Comparison of ENCODE assay signal across 8 cellular contexts in genomic region chr9:127876764-127877562, GRCh38. TPM values are rescaled to one million over a fixed set of nuclear protein-coding genes. Genes with fewer than 3 reads are reported as not detected.
DNase-seq lines count a peak whose midpoint lies in the region; ATAC-seq, FAIRE-seq and TF ChIP-seq lines count a peak whose summit lies in the region.

No MANE protein-coding gene starts in this region.

- H3K9me3 ChIP-seq in MM.1S (replicated peaks; ENCODE audit: insufficient read depth, low read length): no peaks in the 10 kb centered on the region
- no peaks in the 10 kb centered on the region for H3K9me3 ChIP-seq in endothelial cell of umbilical vein (replicated peaks; ENCODE audit: control insufficient read depth, insufficient read depth, low read length)
- no peaks in the 10 kb centered on the region for H3K9me3 ChIP-seq in muscle layer of colon (ENCODE audit: low read length)

- no peaks in the 10 kb centered on the region for H3K4me1 ChIP-seq in MM.1S (ENCODE audit: low read length)
- H3K4me1 ChIP-seq in endothelial cell of umbilical vein (ENCODE audit: control insufficient read depth, extremely low read depth, insufficient read depth, low read length): peaks cover 14% of the 10 kb centered on the region
- H3K4me1 ChIP-seq in muscle layer of colon (ENCODE audit: insufficient read depth, low read length): peaks cover 50% of the 10 kb centered on the region

- CTCF ChIA-PET in endothelial cell of umbilical vein (lab: Charles Lee): interaction anchor here (1.1 to 1.8 kb wide), 2 partner anchors 44 to 142 kb away, joined by 3 to 5 read pairs; partner anchors contain the start of gene TOR2A

- no peak for FAIRE-seq in endothelial cell of umbilical vein (lab: Jason Lieb, UNC)

- peak overlapping the region; percentile 83 for H3K4me2 ChIP-seq in MM.1S (ENCODE audit: low read depth, low read length)
- H3K4me2 ChIP-seq in endothelial cell of umbilical vein (ENCODE audit: insufficient read depth, low read length): peak overlapping the region; percentile 81

- dilution Hi-C loops in endothelial cell of umbilical vein (cut with MboI; ENCODE audit: extremely low pct_ligation_motif_present, low sequenced_read_pairs): no loop called here

- no peaks in the 10 kb centered on the region for H3K9me1 ChIP-seq in endothelial cell of umbilical vein (replicated peaks; ENCODE audit: control insufficient read depth, extremely low read depth, insufficient read depth, low read length)

- H3K27ac ChIP-seq in 22Rv1: peak overlapping the region; percentile 62
- no peak overlapping the region for H3K27ac ChIP-seq in MM.1S (ENCODE audit: low read length)
- H3K27ac ChIP-seq in endothelial cell of umbilical vein (ENCODE audit: insufficient read depth, low read depth, low read length): peak overlapping the region; percentile 26
- peak overlapping the region; percentile 86 for H3K27ac ChIP-seq in muscle layer of colon (ENCODE audit: low read depth, low read length)

- TF ChIP-seq CTCF in 22Rv1 (IDR thresholded peaks at IDR 0.05): no peak
- no peak for TF ChIP-seq CTCF in MM.1S (IDR thresholded peaks at IDR 0.05; ENCODE audit: low read length)
- no peak for TF ChIP-seq CTCF in endothelial cell of umbilical vein (IDR thresholded peaks at IDR 0.05; ENCODE audit: extremely low read depth in 1 of 2, insufficient read depth in 1 of 2, low read depth in 1 of 2, low read length in 2 of 2)

- intact Hi-C loops in endothelial cell of umbilical vein (cut with micrococcal nuclease): no loop called here

- ATAC-seq in HG02970 (IDR thresholded peaks at IDR 0.05; ENCODE audit: low FRiP score, unreplicated experiment) (no peak), GM18870 (IDR thresholded peaks at IDR 0.05; ENCODE audit: unreplicated experiment) (no peak)

- peak overlapping the region; percentile 91 for H2AFZ ChIP-seq in MM.1S (ENCODE audit: low read length)
- H2AFZ ChIP-seq in endothelial cell of umbilical vein (ENCODE audit: low read depth, low read length): peak overlapping the region; percentile 10

- DNase-seq in MM.1S: no peak
- DNase-seq in endothelial cell of umbilical vein (ENCODE audit: low read depth, low spot score): peak; percentile 18
- DNase-seq in D341Med (ENCODE audit: low spot score): no peak
- DNase-seq in NCI-H524 treated with DMSO at 0.1 percent for 48 hours (lab: John Stamatoyannopoulos, UW): no peak

- H4K20me1 ChIP-seq in MM.1S (ENCODE audit: insufficient read depth, low read length) (no peaks in the 10 kb centered on the region), endothelial cell of umbilical vein (replicated peaks; ENCODE audit: control insufficient read depth, extremely low read depth, insufficient read depth, low read length) (no peaks in the 10 kb centered on the region)

- H3K4me3 ChIP-seq in MM.1S (ENCODE audit: low read length): peak overlapping the region; percentile 65
- peak overlapping the region; percentile 23 to 55 (median 44) for H3K4me3 ChIP-seq in endothelial cell of umbilical vein (replicated peaks in 1 of 3; ENCODE audit: insufficient read depth in 1 of 3, low read depth in 1 of 3, low read length in 3 of 3)
- peak overlapping the region; percentile 77 to 78 for H3K4me3 ChIP-seq in muscle layer of colon (ENCODE audit: low read depth in 1 of 2, low read length in 2 of 2)

- H3K79me2 ChIP-seq in MM.1S (ENCODE audit: low read length): no peaks in the 10 kb centered on the region
- H3K79me2 ChIP-seq in endothelial cell of umbilical vein (ENCODE audit: control insufficient read depth, insufficient read depth, low read length): peaks cover 18% of the 10 kb centered on the region

- H3F3A ChIP-seq in MM.1S (ENCODE audit: insufficient read depth, low read length): no peaks in the 10 kb centered on the region

- H3K9me2 ChIP-seq in MM.1S (replicated peaks; ENCODE audit: insufficient read depth, low read length): no peaks in the 10 kb centered on the region

- BruUV-seq in endothelial cell of umbilical vein (replicated peaks; lab: Mats Ljungman, UMichigan): TSS peak; percentile 46

- POLR2A ChIA-PET in endothelial cell of umbilical vein (lab: Charles Lee): no interaction called here

- H3K27me3 ChIP-seq in MM.1S (replicated peaks; ENCODE audit: insufficient read depth, low read length): no peaks in the 10 kb centered on the region
- H3K27me3 ChIP-seq in endothelial cell of umbilical vein (ENCODE audit: control insufficient read depth in 2 of 2, insufficient read depth in 2 of 2, low read length in 2 of 2): no peaks in the 10 kb centered on the region
- H3K27me3 ChIP-seq in muscle layer of colon (ENCODE audit: control insufficient read depth in 1 of 2, insufficient read depth in 2 of 2, low read length in 2 of 2): no peaks in the 10 kb centered on the region

- H3K36me3 ChIP-seq in MM.1S (replicated peaks; ENCODE audit: insufficient read depth, low read length): no peaks in the 10 kb centered on the region
- H3K36me3 ChIP-seq in endothelial cell of umbilical vein (ENCODE audit: control insufficient read depth in 2 of 2, extremely low read depth in 1 of 2, insufficient read depth in 2 of 2, low read length in 2 of 2): peaks cover 0 to 7% of the 10 kb centered on the region in 2 experiments
- H3K36me3 ChIP-seq in muscle layer of colon (ENCODE audit: insufficient read depth, low read length): peaks cover 5% of the 10 kb centered on the region

- H3K9ac ChIP-seq in MM.1S (ENCODE audit: low read length): peak overlapping the region; percentile 16; the same call in 1 of the 2 replicates
- peak overlapping the region; percentile 44 for H3K9ac ChIP-seq in endothelial cell of umbilical vein (replicated peaks; ENCODE audit: extremely low read depth, insufficient read depth, low read length)
- no peak overlapping the region for H3K9ac ChIP-seq in muscle layer of colon (ENCODE audit: low read length)

- no peak for TF ChIP-seq POLR2A in endothelial cell of umbilical vein (IDR thresholded peaks at IDR 0.05; ENCODE audit: low read depth, low read length)

TF ChIP-seq in endothelial cell of umbilical vein, 7 proteins besides CTCF, POLR2A, EP300 and RAD21 (continues in another document):
- TF ChIP-seq MYC (IDR thresholded peaks at IDR 0.05; ENCODE audit: low read depth, low read length) (no peak), GATA2 (IDR thresholded peaks at IDR 0.05; ENCODE audit: insufficient read depth, insufficient read length, low read depth, low read length) (no peak), EZH2 (IDR thresholded peaks at IDR 0.05; ENCODE audit: borderline replicate concordance, low read depth, low read length, severe bottlenecking) (no peak), JUN (IDR thresholded peaks at IDR 0.05; ENCODE audit: borderline replicate concordance, insufficient read depth, insufficient read length, low read depth) (no peak), POLR2AphosphoS5 (IDR thresholded peaks at IDR 0.05; ENCODE audit: insufficient read depth, low read depth, low read length) (no peak)

RNA-seq across cellular contexts. Expression of gene AK1, which starts 0.5 kb away (rescaled TPM):
- total RNA-seq in endothelial cell of umbilical vein: 113 and 115 TPM in 2 replicates
- 148 and 157 TPM in 2 replicates for polyA plus RNA-seq in endothelial cell of umbilical vein
- polyA plus RNA-seq in endothelial cell of umbilical vein (2011; cell fraction: cytosol; rRNA removed): 189 and 191 TPM in 2 replicates
- 108 and 134 TPM in 2 replicates for polyA plus RNA-seq in endothelial cell of umbilical vein (2011; cell fraction: nucleus; rRNA removed)
- 173 and 181 TPM in 2 replicates for polyA plus RNA-seq in endothelial cell of umbilical vein (2012)
- 33.5 and 35.7 TPM in 2 replicates for polyA minus RNA-seq in endothelial cell of umbilical vein
- 36.3 TPM for polyA minus RNA-seq in endothelial cell of umbilical vein (2011; cell fraction: cytosol; rRNA and poly(A)+ RNA removed)
- polyA minus RNA-seq in endothelial cell of umbilical vein (2011; cell fraction: nucleus; rRNA and poly(A)+ RNA removed): 5.2 TPM in 2 replicates

RNA-seq across cellular contexts. Expression of gene ST6GALNAC6, which starts 22.4 kb away (rescaled TPM):
- total RNA-seq in endothelial cell of umbilical vein: 43.0 and 43.5 TPM in 2 replicates
- polyA plus RNA-seq in endothelial cell of umbilical vein: 78.9 and 93.6 TPM in 2 replicates
- 43.5 and 55.9 TPM in 2 replicates for polyA plus RNA-seq in endothelial cell of umbilical vein (2011; cell fraction: cytosol; rRNA removed)
- 78.4 and 100.0 TPM in 2 replicates for polyA plus RNA-seq in endothelial cell of umbilical vein (2011; cell fraction: nucleus; rRNA removed)
- polyA plus RNA-seq in endothelial cell of umbilical vein (2012): 27.3 and 41.2 TPM in 2 replicates
- polyA minus RNA-seq in endothelial cell of umbilical vein: 50.1 and 50.4 TPM in 2 replicates
- polyA minus RNA-seq in endothelial cell of umbilical vein (2011; cell fraction: cytosol; rRNA and poly(A)+ RNA removed): 17.7 TPM
- polyA minus RNA-seq in endothelial cell of umbilical vein (2011; cell fraction: nucleus; rRNA and poly(A)+ RNA removed): 20.0 and 24.0 TPM in 2 replicates

RNA-seq across cellular contexts. Expression of gene ENG, which starts 22.5 kb away (rescaled TPM):
- 688 and 728 TPM in 2 replicates for total RNA-seq in endothelial cell of umbilical vein
- 338 and 355 TPM in 2 replicates for polyA plus RNA-seq in endothelial cell of umbilical vein
- 321 and 356 TPM in 2 replicates for polyA plus RNA-seq in endothelial cell of umbilical vein (2011; cell fraction: cytosol; rRNA removed)
- polyA plus RNA-seq in endothelial cell of umbilical vein (2011; cell fraction: nucleus; rRNA removed): 246 and 249 TPM in 2 replicates
- polyA plus RNA-seq in endothelial cell of umbilical vein (2012): 646 and 659 TPM in 2 replicates
- polyA minus RNA-seq in endothelial cell of umbilical vein: 275 and 289 TPM in 2 replicates
- 28.9 TPM for polyA minus RNA-seq in endothelial cell of umbilical vein (2011; cell fraction: cytosol; rRNA and poly(A)+ RNA removed)
- polyA minus RNA-seq in endothelial cell of umbilical vein (2011; cell fraction: nucleus; rRNA and poly(A)+ RNA removed): 123 and 127 TPM in 2 replicates

RNA-seq across cellular contexts. Expression of gene ST6GALNAC4, which starts 39.9 kb away (rescaled TPM):
- 38.1 and 45.9 TPM in 2 replicates for total RNA-seq in endothelial cell of umbilical vein
- polyA plus RNA-seq in endothelial cell of umbilical vein: 85.3 and 108 TPM in 2 replicates
- polyA plus RNA-seq in endothelial cell of umbilical vein (2011; cell fraction: cytosol; rRNA removed): 44.2 and 64.3 TPM in 2 replicates
- 38.1 and 41.5 TPM in 2 replicates for polyA plus RNA-seq in endothelial cell of umbilical vein (2011; cell fraction: nucleus; rRNA removed)
- polyA plus RNA-seq in endothelial cell of umbilical vein (2012): 39.9 and 49.4 TPM in 2 replicates
- 38.1 and 51.5 TPM in 2 replicates for polyA minus RNA-seq in endothelial cell of umbilical vein
- polyA minus RNA-seq in endothelial cell of umbilical vein (2011; cell fraction: cytosol; rRNA and poly(A)+ RNA removed): 129 TPM
- 19.7 and 26.7 TPM in 2 replicates for polyA minus RNA-seq in endothelial cell of umbilical vein (2011; cell fraction: nucleus; rRNA and poly(A)+ RNA removed)

RNA-seq across cellular contexts. Expression of gene PIP5KL1, which starts 53.6 kb away (rescaled TPM):
- total RNA-seq in endothelial cell of umbilical vein: 2.9 and 3.8 TPM in 2 replicates
- polyA plus RNA-seq in endothelial cell of umbilical vein: 1.5 and 2.3 TPM in 2 replicates
- polyA plus RNA-seq in endothelial cell of umbilical vein (2011; cell fraction: cytosol; rRNA removed): 0.28 and 0.87 TPM in 2 replicates
- polyA plus RNA-seq in endothelial cell of umbilical vein (2011; cell fraction: nucleus; rRNA removed): 5.1 and 6.2 TPM in 2 replicates
- 0.56 and 1.3 TPM in 2 replicates for polyA plus RNA-seq in endothelial cell of umbilical vein (2012)
- polyA minus RNA-seq in endothelial cell of umbilical vein: 0.42 and 0.83 TPM in 2 replicates
- 4.0 TPM for polyA minus RNA-seq in endothelial cell of umbilical vein (2011; cell fraction: cytosol; rRNA and poly(A)+ RNA removed)
- 1.6 and 1.8 TPM in 2 replicates for polyA minus RNA-seq in endothelial cell of umbilical vein (2011; cell fraction: nucleus; rRNA and poly(A)+ RNA removed)
